ENCODE assay signal across 8 cellular contexts in genomic region chr19:44845286-44845611, GRCh38. TPM values are rescaled to one million over a fixed set of nuclear protein-coding genes. Genes with fewer than 3 reads are reported as not detected.
DNase-seq lines count a peak whose midpoint lies in the region; ATAC-seq and TF ChIP-seq lines count a peak whose summit lies in the region.

No MANE protein-coding gene starts in this region.

- ATAC-seq in naive thymus-derived CD4-positive, alpha-beta T cell: no peak
- no peak for ATAC-seq in HG03139 (IDR thresholded peaks at IDR 0.05; ENCODE audit: unreplicated experiment)

- H3K4me1 Mint-ChIP-seq in naive thymus-derived CD4-positive, alpha-beta T cell: peaks cover 18 to 39% (median 29%) of the 10 kb centered on the region in 7 donors

- intact Hi-C loops in A673 (cut with micrococcal nuclease; ENCODE audit: unreplicated experiment): loop anchor here (1.0 to 10.0 kb wide), 3 partner anchors 44 to 160 kb away; no protein-coding TSS in a partner anchor
- intact Hi-C loops in naive thymus-derived CD4-positive, alpha-beta T cell (cut with micrococcal nuclease): loop anchor here (1.0 to 10.0 kb wide), 10 partner anchors 45 to 191 kb away; partner anchors contain the start of genes CLPTM1 (in 1 of the 2) and TOMM40 (in 1 of the 2)

- no peaks in the 10 kb centered on the region for H3K27me3 ChIP-seq in A673 (replicated peaks; ENCODE audit: insufficient read depth, low read depth, low read length, poor library complexity)
- no peaks in the 10 kb centered on the region for H3K27me3 ChIP-seq in MG63
- H3K27me3 ChIP-seq in duodenal mucosa (ENCODE audit: control insufficient read depth in 1 of 2, insufficient read depth in 2 of 2, low read length in 2 of 2): no peaks in the 10 kb centered on the region
- peaks cover 0 to 5% of the 10 kb centered on the region in 2 donors for H3K27me3 ChIP-seq in naive thymus-derived CD4-positive, alpha-beta T cell (ENCODE audit: control insufficient read depth in 2 of 2, insufficient read depth in 2 of 2, low read length in 2 of 2)

- POLR2A ChIA-PET in A673 (lab: Charles Lee; ENCODE audit: low non-redundant PET): no interaction called here
- POLR2A ChIA-PET in naive thymus-derived CD4-positive, alpha-beta T cell (lab: Charles Lee): no interaction called here

- BruUV-seq in A673 (replicated peaks; lab: Mats Ljungman, UMichigan): TSS peak; percentile 59

- H3K27ac ChIP-seq in A673 (ENCODE audit: low read depth, low read length, poor library complexity, severe bottlenecking) (peak overlapping the region; percentile 65), duodenal mucosa (ENCODE audit: low read depth, low read length) (peak overlapping the region; percentile 68)
- no peak overlapping the region for H3K27ac ChIP-seq in naive thymus-derived CD4-positive, alpha-beta T cell (ENCODE audit: low read depth, low read length)

- H3K9me3 Mint-ChIP-seq in naive thymus-derived CD4-positive, alpha-beta T cell: peaks cover 0 to 2% (median 0%) of the 10 kb centered on the region in 11 donors

- CTCF ChIA-PET in A673 (lab: Charles Lee): interaction anchor here (0.6 kb wide), 2 partner anchors 43 to 107 kb away, joined by 6 to 10 read pairs; no protein-coding TSS in a partner anchor
- CTCF ChIA-PET in naive thymus-derived CD4-positive, alpha-beta T cell (lab: Charles Lee): interaction anchor here (0.8 to 1.8 kb wide), 2 partner anchors 61 to 74 kb away, joined by 4 read pairs; no protein-coding TSS in a partner anchor

- peak overlapping the region; percentile 57 to 82 for H3K9ac ChIP-seq in duodenal mucosa (ENCODE audit: low read depth in 1 of 2, low read length in 2 of 2)

- no peak for TF ChIP-seq CTCF in A673 (conservative IDR thresholded peaks at IDR 0.05; ENCODE audit: low read depth, low read length)

- H3K27me3 Mint-ChIP-seq in naive thymus-derived CD4-positive, alpha-beta T cell: peaks cover 0 to 45% (median 9%) of the 10 kb centered on the region in 5 donors

- H3K4me3 ChIP-seq in A673 (ENCODE audit: low read depth, low read length, poor library complexity, severe bottlenecking) (peak overlapping the region; percentile 64), MG63 (peak overlapping the region; percentile 78), duodenal mucosa (ENCODE audit: low read depth in 1 of 2, low read length in 2 of 2) (peak overlapping the region; percentile 81 to 84)
- peak overlapping the region; percentile 57 for H3K4me3 ChIP-seq in naive thymus-derived CD4-positive, alpha-beta T cell (ENCODE audit: low read length)

- H3K36me3 Mint-ChIP-seq in naive thymus-derived CD4-positive, alpha-beta T cell: peaks cover 0 to 2% (median 0%) of the 10 kb centered on the region in 5 donors

- H3K4me3 Mint-ChIP-seq in naive thymus-derived CD4-positive, alpha-beta T cell: peak overlapping the region; percentile 82 to 98 (median 88)

- no peaks in the 10 kb centered on the region for H3K9me3 ChIP-seq in A673 (ENCODE audit: low read depth, low read length, poor library complexity, severe bottlenecking)
- no peaks in the 10 kb centered on the region for H3K9me3 ChIP-seq in MG63
- H3K9me3 ChIP-seq in duodenal mucosa (ENCODE audit: control insufficient read depth in 1 of 2, low read length in 2 of 2): no peaks in the 10 kb centered on the region
- no peaks in the 10 kb centered on the region for H3K9me3 ChIP-seq in naive thymus-derived CD4-positive, alpha-beta T cell (ENCODE audit: control insufficient read depth in 2 of 3, low read length in 3 of 3)

- DNase-seq in A673 (ENCODE audit: low spot score): no peak
- DNase-seq in MG63: no peak
- DNase-seq in naive thymus-derived CD4-positive, alpha-beta T cell: no peak
- no peak for DNase-seq in HCEC 1CT
- DNase-seq in NOMO-1 (lab: John Stamatoyannopoulos, UW; ENCODE audit: unreplicated experiment in 2 of 2): no peak
- no peak for DNase-seq in SHP77 treated with DMSO at 0.1 percent for 48 hours (lab: John Stamatoyannopoulos, UW)

- H3K4me1 ChIP-seq in A673 (ENCODE audit: insufficient read depth, low read length, poor library complexity, severe bottlenecking): peaks cover 29% of the 10 kb centered on the region
- H3K4me1 ChIP-seq in duodenal mucosa (ENCODE audit: control insufficient read depth in 1 of 2, insufficient read depth in 2 of 2, low read length in 2 of 2): peaks cover 16 to 27% of the 10 kb centered on the region in 2 donors
- H3K4me1 ChIP-seq in naive thymus-derived CD4-positive, alpha-beta T cell (ENCODE audit: control insufficient read depth in 2 of 2, insufficient read depth in 2 of 2, low read length in 2 of 2): peaks cover 18 to 19% of the 10 kb centered on the region in 2 donors

- H3K36me3 ChIP-seq in A673 (ENCODE audit: insufficient read depth, low read length, poor library complexity, severe bottlenecking) (no peaks in the 10 kb centered on the region), MG63 (no peaks in the 10 kb centered on the region), duodenal mucosa (ENCODE audit: control insufficient read depth in 1 of 2, insufficient read depth in 2 of 2, low read length in 2 of 2) (no peaks in the 10 kb centered on the region)
- H3K36me3 ChIP-seq in naive thymus-derived CD4-positive, alpha-beta T cell (ENCODE audit: control insufficient read depth in 2 of 3, insufficient read depth in 3 of 3, low read length in 3 of 3): no peaks in the 10 kb centered on the region

- peak overlapping the region in 8 of 9 donors; percentile 47 to 87 (median 72) for H3K27ac Mint-ChIP-seq in naive thymus-derived CD4-positive, alpha-beta T cell

RNA-seq across cellular contexts. Expression of gene NECTIN2, which starts 0.8 kb away (rescaled TPM):
- 76.7 and 83.6 TPM in 2 replicates for total RNA-seq in A673 (2021)
- 23.6 and 38.2 TPM in 2 replicates for total RNA-seq in MG63 (2014; rRNA removed; shearing (Covaris generic); ENCODE audit: low replicate concordance)
- total RNA-seq in naive thymus-derived CD4-positive, alpha-beta T cell: 1 to 10 TPM in 3 of 5 experiments, under 1 TPM in 2; 0.17 to 9.2 (median 1.2) TPM
- polyA plus RNA-seq in naive thymus-derived CD4-positive, alpha-beta T cell: under 1 TPM in 1 of 2 donors, not detected in 1; 0.16 TPM

RNA-seq across cellular contexts. Expression of gene BCAM, which starts 36.3 kb away (rescaled TPM):
- 3.4 and 6.6 TPM in 2 replicates for total RNA-seq in A673 (2021)
- 4.1 and 6.1 TPM in 2 replicates for total RNA-seq in MG63 (2014; rRNA removed; shearing (Covaris generic); ENCODE audit: low replicate concordance)
- under 1 TPM in 1 of 5 experiments, not detected in 4; 0.42 TPM for total RNA-seq in naive thymus-derived CD4-positive, alpha-beta T cell
- not detected for polyA plus RNA-seq in naive thymus-derived CD4-positive, alpha-beta T cell

RNA-seq across cellular contexts. Expression of gene TOMM40, which starts 45.8 kb away (rescaled TPM):
- 205 and 234 TPM in 2 replicates for total RNA-seq in A673 (2021)
- total RNA-seq in MG63 (2014; rRNA removed; shearing (Covaris generic); ENCODE audit: low replicate concordance): 265 and 461 TPM in 2 replicates
- 10 to 100 TPM; 26.3 to 73.3 (median 37.5) TPM for total RNA-seq in naive thymus-derived CD4-positive, alpha-beta T cell
- 10 to 100 TPM; 26.5 to 44.8 TPM for polyA plus RNA-seq in naive thymus-derived CD4-positive, alpha-beta T cell
